Comparison of ENCODE assay signal across 19 cellular contexts in genomic region chr2:67938053-67938452, GRCh38.
A peak's percentile ranks its signal among the peaks of the same experiment; 100 is the strongest.
DNase-seq lines count a peak whose midpoint lies in the region; ATAC-seq and TF ChIP-seq lines count a peak whose summit lies in the region.
"Had no signal": no experiment of that assay in that cellular context is flagged by ENCODE, and none has a peak within 500 bp of the region (broad histone marks: within the 10 kb centered on the region; RNA-seq: fewer than 3 reads in every experiment).

No MANE protein-coding gene starts in this region.

- H3K27ac ChIP-seq in mammary epithelial cell (ENCODE audit: insufficient read depth, low read depth, low read length) (no peak overlapping the region), thoracic aorta (peak overlapping the region; percentile 84 to 91)
- H3K27ac ChIP-seq: BLaER1 treated with 17β-estradiol and CSF1 and Interleukin-3, amounts not matched to agents 10 nM and 100 nM had no signal

- no peak overlapping the region for H3K4me3 ChIP-seq in mammary epithelial cell (replicated peaks in 1 of 3; ENCODE audit: insufficient read depth in 1 of 3, low read depth in 2 of 3, low read length in 3 of 3)
- no peak overlapping the region for H3K4me3 ChIP-seq in thoracic aorta
- H3K4me3 ChIP-seq: BLaER1 treated with 17β-estradiol and CSF1 and Interleukin-3, amounts not matched to agents 10 nM and 100 nM; GM23338 had no signal

- in situ Hi-C loops in mammary epithelial cell (cut with MboI; ENCODE audit: low sequenced_read_pairs in 2 of 2) = no loop called here

- H3K79me2 ChIP-seq in mammary epithelial cell (ENCODE audit: insufficient read depth, low read length) = no peaks in the 10 kb centered on the region

- H3K27me3 ChIP-seq in mammary epithelial cell (ENCODE audit: insufficient read depth, low read length) (no peaks in the 10 kb centered on the region), thoracic aorta (replicated peaks; ENCODE audit: insufficient read depth) (no peaks in the 10 kb centered on the region)
- H3K27me3 ChIP-seq: BLaER1 treated with 17β-estradiol and CSF1 and Interleukin-3, amounts not matched to agents 10 nM and 100 nM had no signal

- CTCF ChIA-PET in mammary epithelial cell (lab: Charles Lee; ENCODE audit: low non-redundant PET) = no interaction called here

- no peaks in the 10 kb centered on the region for H4K20me1 ChIP-seq in mammary epithelial cell (ENCODE audit: insufficient read depth, low read length)
- H4K20me1 ChIP-seq: BLaER1 treated with 17β-estradiol and CSF1 and Interleukin-3, amounts not matched to agents 10 nM and 100 nM had no signal

- peaks cover 14% of the 10 kb centered on the region for H3K4me1 ChIP-seq in mammary epithelial cell (ENCODE audit: insufficient read depth, low read length)
- peaks cover 0 to 22% of the 10 kb centered on the region in 2 donors for H3K4me1 ChIP-seq in thoracic aorta (ENCODE audit: control insufficient read depth in 1 of 2, low read depth in 2 of 2)

- dilution Hi-C loops in mammary epithelial cell (cut with HindIII; ENCODE audit: low sequenced_read_pairs) = no loop called here

- BruUV-seq in mammary epithelial cell (replicated peaks; lab: Mats Ljungman, UMichigan) = no TSS peak

- DNase-seq in NCI-H1105 treated with DMSO at 0.1 percent for 48 hours (lab: John Stamatoyannopoulos, UW) = peak; percentile 48
- no peak for DNase-seq in NCI-H1105 (lab: John Stamatoyannopoulos, UW)
- DNase-seq in mammary epithelial cell = peak; percentile 48
- DNase-seq in myocyte (ENCODE audit: low read depth) = peak; percentile 55
- DNase-seq in thoracic aorta (ENCODE audit: low spot score) = peak; percentile 19
- no peak for DNase-seq in NCI-H2107 (lab: John Stamatoyannopoulos, UW)
- DNase-seq in effector CD8-positive, alpha-beta T cell (lab: John Stamatoyannopoulos, UW) = no peak
- DNase-seq: 8988T; CD8-positive, alpha-beta memory T cell; DND-41; GDM1; NCI-H146; NCI-H446; NCI-H69; OCI-M1; RPMI8226 had no signal

- peak overlapping the region; percentile 66 for H2AFZ ChIP-seq in mammary epithelial cell (ENCODE audit: low read depth, low read length)
- H2AFZ ChIP-seq: GM23338 had no signal

- peak; percentile 84 for ATAC-seq in thoracic aorta (ENCODE audit: insufficient number of reproducible peaks, low FRiP score, low read depth)
- ATAC-seq in GM18519 (IDR thresholded peaks at IDR 0.05; ENCODE audit: low FRiP score, unreplicated experiment) = no peak
- ATAC-seq: GM23338 had no signal

- 30% methylated on average over 2 of the region's 2 CpGs for WGBS in mammary epithelial cell (ENCODE audit: low coverage, missing lambda C conversion rate)

- intact Hi-C loops in mammary epithelial cell (cut with micrococcal nuclease) = no loop called here

- no peak for TF ChIP-seq CTCF in mammary epithelial cell (conservative IDR thresholded peaks at IDR 0.05 in 1 of 2, IDR thresholded peaks at IDR 0.05 in 1 of 2; ENCODE audit: extremely low read depth in 1 of 2, insufficient read depth in 1 of 2, low read depth in 1 of 2, low read length in 2 of 2)
- TF ChIP-seq CTCF in thoracic aorta (IDR thresholded peaks at IDR 0.05) = no peak

- H3K9ac ChIP-seq in mammary epithelial cell (ENCODE audit: insufficient read depth, low read length) = no peak overlapping the region
- H3K9ac ChIP-seq: BLaER1 treated with 17β-estradiol and CSF1 and Interleukin-3, amounts not matched to agents 10 nM and 100 nM had no signal

- H3K9me3 ChIP-seq in mammary epithelial cell (replicated peaks; ENCODE audit: insufficient read depth, low read length) (no peaks in the 10 kb centered on the region), thoracic aorta (peaks cover 2% of the 10 kb centered on the region)

- H3K36me3 ChIP-seq in mammary epithelial cell (ENCODE audit: insufficient read depth, low read length) = no peaks in the 10 kb centered on the region
- no peaks in the 10 kb centered on the region for H3K36me3 ChIP-seq in thoracic aorta
- H3K36me3 ChIP-seq: BLaER1 treated with 17β-estradiol and CSF1 and Interleukin-3, amounts not matched to agents 10 nM and 100 nM had no signal

- no peak overlapping the region for H3K4me2 ChIP-seq in mammary epithelial cell (ENCODE audit: insufficient read depth, low read depth, low read length)
- H3K4me2 ChIP-seq: BLaER1 treated with 17β-estradiol and CSF1 and Interleukin-3, amounts not matched to agents 10 nM and 100 nM; GM23338 had no signal

Comparison
In these comparisons a context has a peak if more than half of its experiments do, and no peak if none do; other contexts are left out.
1. DNase-seq: peak in NCI-H1105 treated with DMSO at 0.1 percent for 48 hours (single experiment), mammary epithelial cell (single experiment), myocyte (single experiment) and thoracic aorta (single experiment); none in NCI-H1105 (single experiment), NCI-H2107 (single experiment) and effector CD8-positive, alpha-beta T cell (single experiment).